In the genomic region with DNA sequence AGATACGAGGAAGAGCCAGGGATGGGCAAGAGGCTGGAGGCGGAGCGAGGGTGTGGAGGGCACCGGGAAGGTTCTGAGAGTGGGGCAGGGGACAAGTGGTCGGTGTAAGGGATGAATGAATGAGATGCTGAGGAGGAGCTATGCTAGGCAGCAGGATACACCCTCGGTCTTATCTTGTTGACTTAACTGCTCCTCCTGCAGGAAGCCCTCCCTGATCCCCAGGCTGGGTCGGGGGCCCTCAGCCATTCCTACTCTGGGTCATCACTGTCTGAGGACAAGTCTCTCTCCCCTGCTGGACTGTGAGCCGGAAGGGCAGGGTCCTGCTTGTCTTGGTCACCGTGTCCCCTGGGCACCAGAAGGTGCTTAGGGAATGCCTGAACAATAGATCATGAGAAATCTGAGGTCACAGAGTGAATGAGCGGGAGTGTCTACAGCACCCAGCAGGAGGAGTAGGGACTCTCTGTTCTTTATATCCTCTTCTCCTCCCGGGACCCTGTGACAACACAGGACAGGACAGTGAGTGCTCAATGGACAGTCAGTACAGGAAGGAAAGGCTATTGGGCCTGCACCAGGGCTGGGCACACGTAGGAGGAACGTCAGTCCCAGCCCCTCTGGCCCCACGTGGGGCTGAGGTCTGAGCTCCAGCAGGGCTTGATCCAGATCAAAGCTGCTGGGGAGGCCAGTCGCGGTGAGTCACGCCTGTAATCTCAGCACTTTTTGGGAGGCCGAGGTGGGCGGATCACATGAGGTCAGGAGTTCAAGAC, we compare ENCODE assay signal across 9 cellular contexts. TPM values are rescaled to one million over a fixed set of nuclear protein-coding genes. Genes with fewer than 3 reads are reported as not detected.
DNase-seq lines count a peak whose midpoint lies in the region; ATAC-seq and TF ChIP-seq lines count a peak whose summit lies in the region.
"Had no signal": no experiment of that assay in that cellular context is flagged by ENCODE, and none has a peak within 500 bp of the region (broad histone marks: within the 10 kb centered on the region; RNA-seq: fewer than 3 reads in every experiment).

No MANE protein-coding gene starts in this region.

- H3K4me2 ChIP-seq in OCI-LY1 (ENCODE audit: low read length): peak overlapping the region; percentile 21; the same call in 1 of the 2 replicates

- no peaks in the 10 kb centered on the region for H3K9me2 ChIP-seq in OCI-LY1 (ENCODE audit: low read depth, low read length)

- WGBS in gastroesophageal sphincter (ENCODE audit: low coverage in 1 of 2), 2 donors: 39 to 45% methylated on average over 9 to 11 of the region's 19 CpGs

- H3K36me3 Mint-ChIP-seq in effector memory CD8-positive, alpha-beta T cell (ENCODE audit: insufficient read depth): peaks cover 6% of the 10 kb centered on the region
- H3K36me3 Mint-ChIP-seq in neural crest cell (ENCODE audit: low read depth): no peaks in the 10 kb centered on the region

- peaks cover 10 to 42% of the 10 kb centered on the region in 2 donors for H3K27me3 Mint-ChIP-seq in effector memory CD8-positive, alpha-beta T cell
- peaks cover 34% of the 10 kb centered on the region for H3K27me3 Mint-ChIP-seq in neural crest cell (ENCODE audit: low read depth)

- H3K4me1 ChIP-seq in OCI-LY1 (ENCODE audit: insufficient read depth, low read length, severe bottlenecking) (no peaks in the 10 kb centered on the region), gastroesophageal sphincter (peaks cover 0 to 29% (median 23%) of the 10 kb centered on the region in 3 donors)

- H3K4me3 ChIP-seq in OCI-LY1 (ENCODE audit: low read depth, low read length, poor library complexity, severe bottlenecking) (no peak overlapping the region), gastroesophageal sphincter (peak overlapping the region in 1 of 2 donors; percentile 39)

- peak overlapping the region; percentile 76 to 86 for H3K4me3 Mint-ChIP-seq in effector memory CD8-positive, alpha-beta T cell
- H3K4me3 Mint-ChIP-seq in neural crest cell: peak overlapping the region; percentile 86

- H3K27me3 ChIP-seq in OCI-LY1 (ENCODE audit: insufficient read depth, low read length): peaks cover 4% of the 10 kb centered on the region
- H3K27me3 ChIP-seq in gastroesophageal sphincter: peaks cover 91% of the 10 kb centered on the region

- ATAC-seq in effector memory CD8-positive, alpha-beta T cell (replicated peaks): no peak
- ATAC-seq in gastroesophageal sphincter (no peak), GM21825 (IDR thresholded peaks at IDR 0.05; ENCODE audit: unreplicated experiment) (no peak), GM19463 (IDR thresholded peaks at IDR 0.05; ENCODE audit: unreplicated experiment) (no peak)

- peaks cover 17 to 20% of the 10 kb centered on the region in 2 donors for H3K4me1 Mint-ChIP-seq in effector memory CD8-positive, alpha-beta T cell (ENCODE audit: low read depth in 2 of 2)
- peaks cover 9% of the 10 kb centered on the region for H3K4me1 Mint-ChIP-seq in neural crest cell

- no peaks in the 10 kb centered on the region for H3K79me2 ChIP-seq in OCI-LY1 (ENCODE audit: insufficient read depth, low read length)

- H3K9me3 ChIP-seq in OCI-LY1 (ENCODE audit: low read length): no peaks in the 10 kb centered on the region
- H3K9me3 ChIP-seq in gastroesophageal sphincter: no peaks in the 10 kb centered on the region
- H3K9me3 ChIP-seq: esophagus squamous epithelium had no signal

- no peak for TF ChIP-seq EP300 in gastroesophageal sphincter (IDR thresholded peaks at IDR 0.05)

- H3K27ac ChIP-seq in OCI-LY1 (ENCODE audit: low read depth, low read length, poor library complexity, severe bottlenecking) (no peak overlapping the region), gastroesophageal sphincter (no peak overlapping the region)

- no peak overlapping the region for H3K27ac Mint-ChIP-seq in effector memory CD8-positive, alpha-beta T cell
- no peak overlapping the region for H3K27ac Mint-ChIP-seq in neural crest cell (ENCODE audit: unreplicated experiment)

- H3K36me3 ChIP-seq in OCI-LY1 (ENCODE audit: insufficient read depth, low read length): no peaks in the 10 kb centered on the region
- no peaks in the 10 kb centered on the region for H3K36me3 ChIP-seq in gastroesophageal sphincter
- H3K36me3 ChIP-seq: esophagus squamous epithelium had no signal

- TF ChIP-seq CTCF in OCI-LY1 (IDR thresholded peaks at IDR 0.05; ENCODE audit: low read length): no peak
- no peak for TF ChIP-seq CTCF in neural crest cell (conservative IDR thresholded peaks at IDR 0.05)
- no peak for TF ChIP-seq CTCF in gastroesophageal sphincter (IDR thresholded peaks at IDR 0.05)

- H3F3A ChIP-seq in OCI-LY1 (ENCODE audit: insufficient read depth, low read length): no peaks in the 10 kb centered on the region

- no peaks in the 10 kb centered on the region for H4K20me1 ChIP-seq in OCI-LY1 (ENCODE audit: insufficient read depth, low read length)

- H3K9ac ChIP-seq in OCI-LY1 (ENCODE audit: low read length): no peak overlapping the region

- H2AFZ ChIP-seq in OCI-LY1 (ENCODE audit: low read length): no peak overlapping the region

- H3K9me3 Mint-ChIP-seq in effector memory CD8-positive, alpha-beta T cell: no peaks in the 10 kb centered on the region
- H3K9me3 Mint-ChIP-seq in neural crest cell: no peaks in the 10 kb centered on the region

- TF ChIP-seq POLR2A in gastroesophageal sphincter (IDR thresholded peaks at IDR 0.05): no peak

- DNase-seq in Daoy (ENCODE audit: low read depth) (peak; percentile 96), neural crest cell (ENCODE audit: low read depth, low spot score) (no peak), SK-N-DZ (ENCODE audit: low spot score) (no peak)
- DNase-seq in effector memory CD8-positive, alpha-beta T cell: no peak
- DNase-seq: esophagus squamous epithelium had no signal

RNA-seq across cellular contexts. Expression of gene NKPD1, which starts 6.5 kb away (rescaled TPM):
- 0.11 and 1.4 TPM in 2 replicates for total RNA-seq in Daoy (2014; rRNA removed; shearing (Covaris generic))
- total RNA-seq in neural crest cell (0.16 and 0.39 TPM in 2 replicates), gastroesophageal sphincter (under 1 TPM in 2 of 4 donors, not detected in 2; 0.16 to 0.39 TPM)
- 0.09 TPM in 1 of 2 replicates, not detected in the other for polyA plus RNA-seq in SK-N-DZ (2014; cell fraction: cytosol; rRNA removed)
- polyA plus RNA-seq in SK-N-DZ (2014; cell fraction: nucleus; rRNA removed): 0.71 and 0.88 TPM in 2 replicates

RNA-seq across cellular contexts. Expression of gene TRAPPC6A, which starts 23.8 kb away (rescaled TPM):
- 4.3 and 8.4 TPM in 2 replicates for total RNA-seq in Daoy (2014; rRNA removed; shearing (Covaris generic))
- total RNA-seq in neural crest cell (22.2 and 25.1 TPM in 2 replicates), gastroesophageal sphincter (10 to 100 TPM; 16.2 to 24.0 (median 20.7) TPM)
- 54.8 and 79.2 TPM in 2 replicates for polyA plus RNA-seq in SK-N-DZ (2014; cell fraction: cytosol; rRNA removed)
- polyA plus RNA-seq in SK-N-DZ (2014; cell fraction: nucleus; rRNA removed): 44.0 and 72.4 TPM in 2 replicates

RNA-seq across cellular contexts. Expression of gene BLOC1S3, which starts 24.3 kb away (rescaled TPM):
- total RNA-seq in Daoy (2014; rRNA removed; shearing (Covaris generic)): 3.9 and 6.9 TPM in 2 replicates
- total RNA-seq in neural crest cell (9.3 and 9.7 TPM in 2 replicates), gastroesophageal sphincter (10 to 100 TPM in 1 of 4 donors, 1 to 10 TPM in 3; 5.0 to 17.0 (median 7.8) TPM)
- polyA plus RNA-seq in SK-N-DZ (2014; cell fraction: cytosol; rRNA removed): 4.8 and 6.0 TPM in 2 replicates
- 3.1 and 12.5 TPM in 2 replicates for polyA plus RNA-seq in SK-N-DZ (2014; cell fraction: nucleus; rRNA removed)
